Comparison of ENCODE assay signal across 14 cellular contexts in the genomic region with DNA sequence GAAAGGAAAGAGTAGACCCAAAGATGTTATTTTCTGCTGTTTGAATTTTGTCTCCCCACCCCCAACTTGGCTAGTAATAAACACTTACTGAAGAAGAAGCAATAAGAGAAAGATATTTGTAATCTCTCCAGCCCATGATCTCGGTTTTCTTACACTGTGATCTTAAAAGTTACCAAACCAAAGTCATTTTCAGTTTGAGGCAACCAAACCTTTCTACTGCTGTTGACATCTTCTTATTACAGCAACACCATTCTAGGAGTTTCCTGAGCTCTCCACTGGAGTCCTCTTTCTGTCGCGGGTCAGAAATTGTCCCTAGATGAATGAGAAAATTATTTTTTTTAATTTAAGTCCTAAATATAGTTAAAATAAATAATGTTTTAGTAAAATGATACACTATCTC. TPM values are rescaled to one million over a fixed set of nuclear protein-coding genes. Genes with fewer than 3 reads are reported as not detected.
"Had no signal": no experiment of that assay in that cellular context is flagged by ENCODE, and none has a peak within 500 bp of the region (broad histone marks: within the 10 kb centered on the region; RNA-seq: fewer than 3 reads in every experiment).

No MANE protein-coding gene starts in this region.

- H3K4me3 ChIP-seq: GM23248, HAP-1 had no signal

- H2AFZ ChIP-seq: GM23248 had no signal

- H3K4me2 ChIP-seq: KMS-11 had no signal

- H3K36me3 ChIP-seq: HAP-1 had no signal

- H3K9ac ChIP-seq: GM23248, KMS-11 had no signal

- H3K27ac Mint-ChIP-seq: HFFc6, IgD-negative memory B cell had no signal

- H3K9me3 Mint-ChIP-seq: HFFc6 had no signal

- ATAC-seq: HCT116, HepG2 had no signal

- H3K4me3 Mint-ChIP-seq: HFFc6, IgD-negative memory B cell had no signal

- H3K9me3 ChIP-seq: HAP-1 had no signal

- H3K36me3 Mint-ChIP-seq: IgD-negative memory B cell had no signal

- H3K27ac ChIP-seq: GM23248, HL-60, KMS-11 had no signal

- DNase-seq: GM23248, GOT3, H7, HFFc6, Karpas-422, KBM-7 had no signal

- FAIRE-seq: HepG2 had no signal

- H3K4me1 Mint-ChIP-seq: IgD-negative memory B cell had no signal

RNA-seq across cellular contexts. Expression of gene CLDN18, which starts 21.6 kb away (rescaled TPM):
- total RNA-seq: GM23248, H4, HepG2, HFFc6, HT1080 had no signal
- polyA plus RNA-seq: HepG2, IgD-negative memory B cell had no signal
